ENCODE assay signal across 20 cellular contexts in the genomic region with DNA sequence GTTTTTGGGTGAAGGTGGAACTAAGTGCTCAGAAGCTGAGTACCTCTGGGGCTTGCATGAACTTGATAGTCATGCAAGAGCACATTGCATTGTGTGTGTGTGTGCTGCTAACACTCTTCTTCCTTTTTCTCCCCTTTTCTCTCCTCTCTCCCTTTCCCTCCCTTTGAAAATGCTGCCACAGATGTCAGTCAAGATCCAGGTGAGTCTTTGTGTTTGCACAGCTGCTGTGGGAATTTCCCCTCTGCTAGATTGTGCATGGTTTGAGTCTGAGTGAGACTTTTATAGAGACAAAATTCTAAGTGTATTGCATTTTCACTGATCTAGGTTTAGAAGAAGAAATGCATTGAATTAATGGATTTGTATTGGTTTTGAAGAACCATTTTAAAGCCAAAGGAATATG.
A peak's percentile ranks its signal among the peaks of the same experiment; 100 is the strongest.
DNase-seq lines count a peak whose midpoint lies in the region; ATAC-seq and TF ChIP-seq lines count a peak whose summit lies in the region.
"Had no signal": no experiment of that assay in that cellular context is flagged by ENCODE, and none has a peak within 500 bp of the region (broad histone marks: within the 10 kb centered on the region; RNA-seq: fewer than 3 reads in every experiment).

No MANE protein-coding gene starts in this region.

- TF ChIP-seq CTCF in GM13976 (IDR thresholded peaks at IDR 0.05; ENCODE audit: borderline replicate concordance, control extremely low read depth, extremely low read depth, insufficient read depth, missing control alignments): no peak

- ATAC-seq in left colon: peak; percentile 34
- ATAC-seq in GM18517 (IDR thresholded peaks at IDR 0.05; ENCODE audit: unreplicated experiment): no peak
- ATAC-seq: body of pancreas; left ventricle myocardium superior; natural killer cell treated with Interleukin-12 subunit alpha and Interleukin-12 subunit beta and Interleukin-15 and Interleukin-18, amount 100 ng/mL, for 72 hours; right lobe of liver had no signal

- intact Hi-C loops in left colon (cut with DNase I, micrococcal nuclease): no loop called here

- peak; percentile 76 for DNase-seq in DMS79 (lab: John Stamatoyannopoulos, UW)
- DNase-seq in NCI-H146 treated with DMSO at 0.1 percent for 48 hours (lab: John Stamatoyannopoulos, UW; ENCODE audit: unreplicated experiment): peak; percentile 73
- peak; percentile 96 for DNase-seq in NCI-H69 (lab: John Stamatoyannopoulos, UW)
- no peak for DNase-seq in left colon
- no peak for DNase-seq in OCI-M2 (lab: John Stamatoyannopoulos, UW; ENCODE audit: unreplicated experiment)
- DNase-seq in GM13976 (ENCODE audit: low spot score): no peak
- DNase-seq: activated B cell treated with CpG ODN at 0.5 μM for 24 hours; activated CD4-positive, alpha-beta T cell treated with anti-CD3 and anti-CD28 coated beads, Interleukin-2, amount 50 U/mL, for 4 hours; activated CD8-positive, alpha-beta memory T cell treated with anti-CD3 and anti-CD28 coated beads, Interleukin-2, amount 50 U/mL, for 48 hours; activated effector memory CD4-positive, alpha-beta T cell treated with Interleukin-2 at 50 U/mL for 16 hours; activated naive CD8-positive, alpha-beta T cell treated with anti-CD3 and anti-CD28 coated beads, Interleukin-2, amount 10 ng/mL, durations not matched to agents 7 days and 5 days; effector CD4-positive, alpha-beta T cell; foreskin fibroblast; immature natural killer cell; left ventricle myocardium superior; NCI-H524 treated with DMSO at 0.1 percent for 48 hours; right lobe of liver had no signal

- in situ Hi-C loops in GM13976 (cut with MboI; ENCODE audit: low sequenced_read_pairs, unreplicated experiment): no loop called here

Comparison
In these comparisons a context has a peak if more than half of its experiments do, and no peak if none do; other contexts are left out.
1. DNase-seq: peak in DMS79 (single experiment), NCI-H146 treated with DMSO at 0.1 percent for 48 hours (single experiment) and NCI-H69 (single experiment); none in left colon (0 of 2), OCI-M2 (single experiment) and GM13976 (single experiment).